Comparison of ENCODE assay signal across 11 cellular contexts in the genomic region with DNA sequence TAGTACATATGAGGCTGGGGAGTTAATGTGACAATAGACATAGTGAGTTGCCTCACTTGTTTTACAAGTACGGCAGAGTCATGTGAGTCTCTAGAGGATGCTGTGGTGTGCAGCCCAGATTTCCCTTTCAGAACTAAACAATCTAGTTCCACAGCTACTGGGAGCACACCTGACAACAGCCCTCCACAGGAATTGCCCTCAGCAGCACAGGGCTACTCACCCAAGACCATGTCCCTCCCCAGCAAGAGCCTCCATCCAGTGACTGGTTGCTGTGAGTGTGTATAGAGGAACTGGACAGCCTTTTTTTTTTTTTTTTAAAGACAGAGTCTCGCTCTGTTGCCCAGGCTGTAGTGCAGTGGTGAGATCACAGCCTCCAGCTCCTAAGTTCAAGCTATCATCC. TPM values are rescaled to one million over a fixed set of nuclear protein-coding genes. Genes with fewer than 3 reads are reported as not detected.
A peak's percentile ranks its signal among the peaks of the same experiment; 100 is the strongest.
DNase-seq lines count a peak whose midpoint lies in the region; ATAC-seq and TF ChIP-seq lines count a peak whose summit lies in the region.
"Had no signal": no experiment of that assay in that cellular context is flagged by ENCODE, and none has a peak within 500 bp of the region (broad histone marks: within the 10 kb centered on the region; RNA-seq: fewer than 3 reads in every experiment).

No MANE protein-coding gene starts in this region.

- WGBS in mesendoderm (ENCODE audit: extremely low coverage, insufficient coverage, low lambda C conversion rate): no CpG with 5 or more reads among the region's 2 CpGs
- WGBS in mammary epithelial cell (ENCODE audit: low coverage, missing lambda C conversion rate): 0% methylated on average over 1 of the region's 2 CpGs

- no peak overlapping the region for H2BK15ac ChIP-seq in mesendoderm (replicated peaks; ENCODE audit: low read depth)

- H3K27me3 ChIP-seq in mesendoderm (ENCODE audit: insufficient read depth, low read length, poor library complexity) (no peaks in the 10 kb centered on the region), mammary epithelial cell (ENCODE audit: insufficient read depth, low read length) (no peaks in the 10 kb centered on the region)

- H3K79me2 ChIP-seq in mesendoderm (ENCODE audit: control insufficient read depth, insufficient read depth, low read length) (no peaks in the 10 kb centered on the region), mammary epithelial cell (ENCODE audit: insufficient read depth, low read length) (no peaks in the 10 kb centered on the region)

- H3K36me3 Mint-ChIP-seq in osteocyte (ENCODE audit: unreplicated experiment): no peaks in the 10 kb centered on the region
- no peaks in the 10 kb centered on the region for H3K36me3 Mint-ChIP-seq in activated T-cell treated with anti-CD3 and anti-CD28 coated beads, Interleukin-2, amount 50 U/mL, for 24 hours (ENCODE audit: low read depth)

- CTCF ChIA-PET in mammary epithelial cell (lab: Charles Lee; ENCODE audit: low non-redundant PET): no interaction called here

- ATAC-seq in GM19395 (IDR thresholded peaks at IDR 0.05; ENCODE audit: unreplicated experiment) (peak; percentile 59), HG02938 (IDR thresholded peaks at IDR 0.05; ENCODE audit: unreplicated experiment) (peak; percentile 52)

- H3K18ac ChIP-seq in mesendoderm (ENCODE audit: low read length): no peak overlapping the region

- H3K9me3 ChIP-seq in mammary epithelial cell (replicated peaks; ENCODE audit: insufficient read depth, low read length): no peaks in the 10 kb centered on the region

- H3K36me3 ChIP-seq in mesendoderm (ENCODE audit: control insufficient read depth, insufficient read depth, low read length) (no peaks in the 10 kb centered on the region), mammary epithelial cell (ENCODE audit: insufficient read depth, low read length) (no peaks in the 10 kb centered on the region)

- no peaks in the 10 kb centered on the region for H3K79me1 ChIP-seq in mesendoderm (ENCODE audit: low read length)

- no peak overlapping the region for H4K5ac ChIP-seq in mesendoderm (ENCODE audit: low read length)

- BruUV-seq in mammary epithelial cell (replicated peaks; lab: Mats Ljungman, UMichigan): no TSS peak

- in situ Hi-C loops in mammary epithelial cell (cut with MboI; ENCODE audit: low sequenced_read_pairs in 2 of 2): no loop called here

- no peaks in the 10 kb centered on the region for H4K20me1 ChIP-seq in mammary epithelial cell (ENCODE audit: insufficient read depth, low read length)

- H3K4me1 Mint-ChIP-seq in osteocyte (ENCODE audit: unreplicated experiment): peaks cover 9% of the 10 kb centered on the region
- H3K4me1 Mint-ChIP-seq in activated T-cell treated with anti-CD3 and anti-CD28 coated beads, Interleukin-2, amount 50 U/mL, for 24 hours (ENCODE audit: low read depth): peaks cover 5% of the 10 kb centered on the region

- no peak overlapping the region for H3K4me2 ChIP-seq in mesendoderm (ENCODE audit: low read length)
- no peak overlapping the region for H3K4me2 ChIP-seq in mammary epithelial cell (ENCODE audit: insufficient read depth, low read depth, low read length)

- no peak overlapping the region for H2BK120ac ChIP-seq in mesendoderm (ENCODE audit: low read depth, low read length)

- no peaks in the 10 kb centered on the region for H3K9me3 Mint-ChIP-seq in osteocyte (ENCODE audit: unreplicated experiment)
- no peaks in the 10 kb centered on the region for H3K9me3 Mint-ChIP-seq in activated T-cell treated with anti-CD3 and anti-CD28 coated beads, Interleukin-2, amount 50 U/mL, for 24 hours

- DNase-seq in ELF-1 (ENCODE audit: low read depth, low spot score) (peak; percentile 25), NAMALWA (ENCODE audit: low spot score) (peak; percentile 23), osteocyte (ENCODE audit: extremely low spot score, unreplicated experiment) (no peak), mesendoderm (no peak), mammary epithelial cell (no peak)
- no peak for DNase-seq in activated T-cell treated with anti-CD3 and anti-CD28 coated beads, Interleukin-2, amount 50 U/mL, for 24 hours
- DNase-seq: amniotic stem cell, Kasumi-1, left cardiac atrium had no signal

- no peak overlapping the region for H2AK5ac ChIP-seq in mesendoderm (ENCODE audit: low read length)

- H3K4me3 Mint-ChIP-seq in osteocyte (ENCODE audit: unreplicated experiment): no peak overlapping the region
- no peak overlapping the region for H3K4me3 Mint-ChIP-seq in activated T-cell treated with anti-CD3 and anti-CD28 coated beads, Interleukin-2, amount 50 U/mL, for 24 hours

- no peak overlapping the region for H3K27ac ChIP-seq in mesendoderm (ENCODE audit: low read depth, low read length)
- H3K27ac ChIP-seq in mammary epithelial cell (ENCODE audit: insufficient read depth, low read depth, low read length): no peak overlapping the region

- no peak overlapping the region for H3K4ac ChIP-seq in mesendoderm (ENCODE audit: low read depth, low read length)

- H3K56ac ChIP-seq in mesendoderm (ENCODE audit: low read length): no peak overlapping the region

- no peak overlapping the region for H3K4me3 ChIP-seq in mesendoderm (ENCODE audit: low read length)
- no peak overlapping the region for H3K4me3 ChIP-seq in mammary epithelial cell (replicated peaks in 1 of 3; ENCODE audit: insufficient read depth in 1 of 3, low read depth in 2 of 3, low read length in 3 of 3)

- no peak overlapping the region for H2BK5ac ChIP-seq in mesendoderm (ENCODE audit: low read length)

- no peaks in the 10 kb centered on the region for H3K4me1 ChIP-seq in mesendoderm (ENCODE audit: control insufficient read depth, low read depth, low read length)
- peaks cover 8% of the 10 kb centered on the region for H3K4me1 ChIP-seq in mammary epithelial cell (ENCODE audit: insufficient read depth, low read length)

- TF ChIP-seq CTCF in osteocyte (IDR thresholded peaks at IDR 0.05) (no peak), mammary epithelial cell (conservative IDR thresholded peaks at IDR 0.05 in 1 of 2, IDR thresholded peaks at IDR 0.05 in 1 of 2; ENCODE audit: extremely low read depth in 1 of 2, insufficient read depth in 1 of 2, low read depth in 1 of 2, low read length in 2 of 2) (no peak)

- no peak overlapping the region for H4K8ac ChIP-seq in mesendoderm (ENCODE audit: low read depth, low read length)

- H3K27ac Mint-ChIP-seq in osteocyte (ENCODE audit: unreplicated experiment): no peak overlapping the region
- no peak overlapping the region for H3K27ac Mint-ChIP-seq in activated T-cell treated with anti-CD3 and anti-CD28 coated beads, Interleukin-2, amount 50 U/mL, for 24 hours

- H2AFZ ChIP-seq in mammary epithelial cell (ENCODE audit: low read depth, low read length): no peak overlapping the region

- no peak overlapping the region for H3K23ac ChIP-seq in mesendoderm (ENCODE audit: low read length)

- no peaks in the 10 kb centered on the region for H3K27me3 Mint-ChIP-seq in osteocyte (ENCODE audit: unreplicated experiment)
- no peaks in the 10 kb centered on the region for H3K27me3 Mint-ChIP-seq in activated T-cell treated with anti-CD3 and anti-CD28 coated beads, Interleukin-2, amount 50 U/mL, for 24 hours

- dilution Hi-C loops in mammary epithelial cell (cut with HindIII; ENCODE audit: low sequenced_read_pairs): no loop called here

- H3K9ac ChIP-seq in mesendoderm (ENCODE audit: low read length): no peak overlapping the region
- H3K9ac ChIP-seq in mammary epithelial cell (ENCODE audit: insufficient read depth, low read length): no peak overlapping the region

- intact Hi-C loops in mammary epithelial cell (cut with micrococcal nuclease): loop anchor here (10.0 kb wide), 1 partner anchor 178 kb away; no protein-coding TSS in a partner anchor

RNA-seq across cellular contexts. Expression of a gene that starts 40.2 kb away (rescaled TPM):
- total RNA-seq in osteocyte (42.4 and 67.3 TPM in 2 replicates), mammary epithelial cell (10 to 100 TPM; 37.3 to 47.9 TPM)
- polyA plus RNA-seq in mesendoderm (2013, experiment 1 of 2): 23.6 TPM
- 24.9 TPM for polyA plus RNA-seq in mesendoderm (2013, experiment 2 of 2)
- polyA plus RNA-seq in mammary epithelial cell: 48.5 TPM
- 34.9 TPM for polyA minus RNA-seq in mammary epithelial cell

Comparison
In these comparisons a context has a peak if more than half of its experiments do, and no peak if none do; other contexts are left out.
1. DNase-seq: peak in ELF-1 (single experiment) and NAMALWA (single experiment); none in osteocyte (single experiment), mesendoderm (single experiment), mammary epithelial cell (single experiment) and activated T-cell treated with anti-CD3 and anti-CD28 coated beads, Interleukin-2, amount 50 U/mL, for 24 hours (single experiment).